1 cellular context compared by ENCODE assay signal in the genomic region with DNA sequence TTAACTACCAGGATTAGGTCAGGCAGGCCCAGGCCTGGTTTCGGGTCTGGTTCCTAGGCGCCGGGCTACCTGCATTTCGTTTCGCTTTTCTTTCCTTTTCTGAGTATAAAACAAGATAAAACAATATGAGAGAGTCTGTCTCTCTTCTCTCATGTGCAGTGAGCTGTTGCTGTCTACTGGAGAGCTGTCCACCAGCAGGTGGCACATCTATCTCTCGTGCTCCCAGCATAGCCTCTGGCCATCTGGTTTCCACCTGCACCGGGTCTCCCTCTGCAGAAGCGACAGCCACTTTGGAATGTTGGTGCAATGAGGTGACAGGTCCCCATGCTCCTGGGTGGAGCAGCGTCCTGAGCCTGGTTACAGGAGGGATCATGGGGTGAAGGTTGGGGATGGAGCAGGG.
TF ChIP-seq lines count a peak whose summit lies in the region.

No MANE protein-coding gene starts in this region.

TF ChIP-seq in GM23338, 12 proteins besides CTCF, POLR2A, EP300 and RAD21 (continued from another document):
- TF ChIP-seq, protein P1, sequence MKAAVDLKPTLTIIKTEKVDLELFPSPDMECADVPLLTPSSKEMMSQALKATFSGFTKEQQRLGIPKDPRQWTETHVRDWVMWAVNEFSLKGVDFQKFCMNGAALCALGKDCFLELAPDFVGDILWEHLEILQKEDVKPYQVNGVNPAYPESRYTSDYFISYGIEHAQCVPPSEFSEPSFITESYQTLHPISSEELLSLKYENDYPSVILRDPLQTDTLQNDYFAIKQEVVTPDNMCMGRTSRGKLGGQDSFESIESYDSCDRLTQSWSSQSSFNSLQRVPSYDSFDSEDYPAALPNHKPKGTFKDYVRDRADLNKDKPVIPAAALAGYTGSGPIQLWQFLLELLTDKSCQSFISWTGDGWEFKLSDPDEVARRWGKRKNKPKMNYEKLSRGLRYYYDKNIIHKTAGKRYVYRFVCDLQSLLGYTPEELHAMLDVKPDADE (IDR thresholded peaks at IDR 0.05): no peak
- TF ChIP-seq, protein P2, sequence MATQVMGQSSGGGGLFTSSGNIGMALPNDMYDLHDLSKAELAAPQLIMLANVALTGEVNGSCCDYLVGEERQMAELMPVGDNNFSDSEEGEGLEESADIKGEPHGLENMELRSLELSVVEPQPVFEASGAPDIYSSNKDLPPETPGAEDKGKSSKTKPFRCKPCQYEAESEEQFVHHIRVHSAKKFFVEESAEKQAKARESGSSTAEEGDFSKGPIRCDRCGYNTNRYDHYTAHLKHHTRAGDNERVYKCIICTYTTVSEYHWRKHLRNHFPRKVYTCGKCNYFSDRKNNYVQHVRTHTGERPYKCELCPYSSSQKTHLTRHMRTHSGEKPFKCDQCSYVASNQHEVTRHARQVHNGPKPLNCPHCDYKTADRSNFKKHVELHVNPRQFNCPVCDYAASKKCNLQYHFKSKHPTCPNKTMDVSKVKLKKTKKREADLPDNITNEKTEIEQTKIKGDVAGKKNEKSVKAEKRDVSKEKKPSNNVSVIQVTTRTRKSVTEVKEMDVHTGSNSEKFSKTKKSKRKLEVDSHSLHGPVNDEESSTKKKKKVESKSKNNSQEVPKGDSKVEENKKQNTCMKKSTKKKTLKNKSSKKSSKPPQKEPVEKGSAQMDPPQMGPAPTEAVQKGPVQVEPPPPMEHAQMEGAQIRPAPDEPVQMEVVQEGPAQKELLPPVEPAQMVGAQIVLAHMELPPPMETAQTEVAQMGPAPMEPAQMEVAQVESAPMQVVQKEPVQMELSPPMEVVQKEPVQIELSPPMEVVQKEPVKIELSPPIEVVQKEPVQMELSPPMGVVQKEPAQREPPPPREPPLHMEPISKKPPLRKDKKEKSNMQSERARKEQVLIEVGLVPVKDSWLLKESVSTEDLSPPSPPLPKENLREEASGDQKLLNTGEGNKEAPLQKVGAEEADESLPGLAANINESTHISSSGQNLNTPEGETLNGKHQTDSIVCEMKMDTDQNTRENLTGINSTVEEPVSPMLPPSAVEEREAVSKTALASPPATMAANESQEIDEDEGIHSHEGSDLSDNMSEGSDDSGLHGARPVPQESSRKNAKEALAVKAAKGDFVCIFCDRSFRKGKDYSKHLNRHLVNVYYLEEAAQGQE (IDR thresholded peaks at IDR 0.05; ENCODE audit: unreplicated experiment): no peak
- no peak for TF ChIP-seq EZH2 (IDR thresholded peaks at IDR 0.05; ENCODE audit: low read depth, unreplicated experiment)
- TF ChIP-seq NANOG (IDR thresholded peaks at IDR 0.05; ENCODE audit: borderline replicate concordance): no peak
- no peak for TF ChIP-seq STAT1 (IDR thresholded peaks at IDR 0.05; ENCODE audit: unreplicated experiment)
- no peak for TF ChIP-seq CREB1 (CRISPR knock-in tag; IDR thresholded peaks at IDR 0.05; ENCODE audit: low read depth)
TF ChIP-seq in GM23338: peak in this region for 0.
